Comparison of ENCODE assay signal across 9 cellular contexts in the genomic region with DNA sequence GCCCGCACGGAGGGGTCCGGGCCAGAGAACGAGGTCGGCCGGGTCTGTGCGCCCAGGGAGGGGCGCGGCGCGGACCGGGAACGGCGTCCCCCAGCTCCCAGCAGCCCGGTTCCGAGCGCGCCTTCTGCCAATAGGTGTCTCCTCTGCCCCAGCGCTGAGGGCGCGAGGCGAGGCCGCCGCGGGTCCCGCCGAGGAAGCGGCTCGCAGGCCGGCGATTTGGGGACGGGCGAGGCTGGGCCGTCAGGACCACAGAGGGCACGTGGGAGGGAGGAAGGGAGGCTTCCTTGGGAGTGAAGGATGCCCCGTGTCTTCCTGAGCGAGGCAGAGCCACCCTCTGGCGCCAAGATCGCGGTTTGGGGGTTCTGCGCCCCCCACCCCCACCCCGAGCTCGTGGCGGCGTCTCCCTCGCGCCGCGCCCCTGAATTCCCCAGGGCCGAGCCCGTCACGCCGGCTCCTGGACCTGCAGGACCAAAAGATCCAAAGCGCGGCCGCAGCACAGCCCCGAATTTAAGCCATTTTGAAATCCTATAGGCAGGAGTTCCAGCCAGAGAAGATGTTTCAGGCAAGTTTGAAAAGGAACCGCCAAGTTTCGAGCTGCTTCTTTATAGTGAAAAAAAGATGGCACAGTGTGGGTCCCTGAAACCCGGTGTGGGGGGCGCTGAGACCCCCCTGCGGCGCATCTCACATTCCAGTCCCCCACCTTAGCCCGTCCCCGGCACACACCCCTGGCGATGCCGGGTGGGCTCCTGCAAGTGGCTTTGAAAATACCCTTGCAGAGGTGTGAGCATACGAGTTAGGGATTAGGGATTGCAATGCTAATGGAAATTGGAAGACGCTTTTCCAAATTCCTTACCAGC. TPM values are rescaled to one million over a fixed set of nuclear protein-coding genes. Genes with fewer than 3 reads are reported as not detected.
DNase-seq lines count a peak whose midpoint lies in the region; ATAC-seq, FAIRE-seq and TF ChIP-seq lines count a peak whose summit lies in the region.
"Had no signal": no experiment of that assay in that cellular context is flagged by ENCODE, and none has a peak within 500 bp of the region (broad histone marks: within the 10 kb centered on the region; RNA-seq: fewer than 3 reads in every experiment).

No MANE protein-coding gene starts in this region.

- ATAC-seq in activated T-cell treated with anti-CD3 and anti-CD28 coated beads, Interleukin-2, amount 50 U/mL, for 72 hours (replicated peaks in 1 of 2): peak; percentile 16 to 20
- ATAC-seq in Right ventricle myocardium superior (ENCODE audit: poor library complexity) (peak; percentile 8), sciatic nerve (no peak)

- peak overlapping the region; percentile 98 for H3K4me2 ChIP-seq in Karpas-422 (ENCODE audit: low read depth, low read length, poor library complexity, severe bottlenecking)

- H3K9me3 ChIP-seq in Karpas-422 (ENCODE audit: low read length): no peaks in the 10 kb centered on the region

- peaks cover 2% of the 10 kb centered on the region; the same call in 1 of the 2 replicates for H3K27me3 ChIP-seq in Karpas-422 (ENCODE audit: low read length)

- H3K27ac ChIP-seq in Karpas-422 (ENCODE audit: low read length): peak overlapping the region; percentile 64

- intact Hi-C loops in Right ventricle myocardium superior (cut with DNase I) (loop anchor here (5.0 kb wide), 1 partner anchor 111 kb away; no protein-coding TSS in a partner anchor), sciatic nerve (cut with DNase I) (loop anchor here (5.0 kb wide), 1 partner anchor 131 kb away; no protein-coding TSS in a partner anchor)

- H3K79me2 ChIP-seq in Karpas-422 (ENCODE audit: low read length): peaks cover 46% of the 10 kb centered on the region

- peaks cover 6% of the 10 kb centered on the region; the same call in 1 of the 2 replicates for H4K20me1 ChIP-seq in Karpas-422 (ENCODE audit: insufficient read depth, low read depth, low read length)

- peaks cover 8% of the 10 kb centered on the region; the same call in 1 of the 2 replicates for H3K36me3 ChIP-seq in Karpas-422 (ENCODE audit: insufficient read depth, low read length)

- H3K4me1 ChIP-seq in Karpas-422 (ENCODE audit: low read length): peaks cover 66% of the 10 kb centered on the region

- H3K4me3 Mint-ChIP-seq in activated T-cell treated with anti-CD3 and anti-CD28 coated beads, Interleukin-2, amount 50 U/mL, for 72 hours: peak overlapping the region; percentile 88 to 97

- H3K4me1 Mint-ChIP-seq in activated T-cell treated with anti-CD3 and anti-CD28 coated beads, Interleukin-2, amount 50 U/mL, for 72 hours (ENCODE audit: low read depth): peaks cover 37% of the 10 kb centered on the region

- no peak overlapping the region for H3K27ac Mint-ChIP-seq in activated T-cell treated with anti-CD3 and anti-CD28 coated beads, Interleukin-2, amount 50 U/mL, for 72 hours

- H3K36me3 Mint-ChIP-seq in activated T-cell treated with anti-CD3 and anti-CD28 coated beads, Interleukin-2, amount 50 U/mL, for 72 hours (ENCODE audit: insufficient read depth in 2 of 2): peaks cover 7 to 9% of the 10 kb centered on the region in 2 donors

- no peaks in the 10 kb centered on the region for H3K9me2 ChIP-seq in Karpas-422 (replicated peaks; ENCODE audit: insufficient read depth, low read length)

- no peak for FAIRE-seq in GM12892 (lab: Jason Lieb, UNC)
- FAIRE-seq: A204.1 had no signal

- DNase-seq in DMS53 (lab: John Stamatoyannopoulos, UW): peak; percentile 45
- no peak for DNase-seq in DMS53 treated with DMSO at 0.1 percent for 48 hours (lab: John Stamatoyannopoulos, UW; ENCODE audit: unreplicated experiment)
- DNase-seq in Karpas-422: peak; percentile 88
- peak; percentile 65 to 73 for DNase-seq in activated T-cell treated with anti-CD3 and anti-CD28 coated beads, Interleukin-2, amount 50 U/mL, for 72 hours
- DNase-seq in Right ventricle myocardium superior: peak; percentile 80
- DNase-seq in sciatic nerve (ENCODE audit: low spot score): peak; percentile 83
- DNase-seq in middle frontal gyrus (ENCODE audit: extremely low spot score, low spot score): no peak
- DNase-seq in GM12892 (ENCODE audit: insufficient read length): no peak

- peak overlapping the region; percentile 85 for H2AFZ ChIP-seq in Karpas-422 (ENCODE audit: low read length)

- H3K4me3 ChIP-seq in Karpas-422 (ENCODE audit: low read length): peak overlapping the region; percentile 89

- H3K9ac ChIP-seq in Karpas-422 (ENCODE audit: low read length): peak overlapping the region; percentile 96

- H3K27me3 Mint-ChIP-seq in activated T-cell treated with anti-CD3 and anti-CD28 coated beads, Interleukin-2, amount 50 U/mL, for 72 hours (ENCODE audit: low read depth): no peaks in the 10 kb centered on the region

- no peak for TF ChIP-seq POLR2A in GM12892 (IDR thresholded peaks at IDR 0.05; ENCODE audit: low read depth, low read length)

- no peaks in the 10 kb centered on the region for H3K9me3 Mint-ChIP-seq in activated T-cell treated with anti-CD3 and anti-CD28 coated beads, Interleukin-2, amount 50 U/mL, for 72 hours

RNA-seq across cellular contexts. Expression of gene NFATC1, which starts 0.9 kb away (rescaled TPM):
- 42.9 and 46.1 TPM in 2 replicates for total RNA-seq in Karpas-422 (2014; rRNA removed; shearing (Covaris generic); ENCODE audit: low replicate concordance)
- 10 to 100 TPM; 70.4 to 86.0 TPM for total RNA-seq in activated T-cell treated with anti-CD3 and anti-CD28 coated beads, Interleukin-2, amount 50 U/mL, for 72 hours
- total RNA-seq in Right ventricle myocardium superior: 19.8 TPM
- 80.3 TPM for total RNA-seq in sciatic nerve
- 13.0 TPM for polyA plus RNA-seq in GM12892 (2012; ENCODE audit: missing spikeins)

Comparison
In these comparisons a context has a peak if more than half of its experiments do, and no peak if none do; other contexts are left out.
1. DNase-seq: peak in DMS53 (single experiment), Karpas-422 (single experiment), activated T-cell treated with anti-CD3 and anti-CD28 coated beads, Interleukin-2, amount 50 U/mL, for 72 hours (2 of 2), Right ventricle myocardium superior (single experiment) and sciatic nerve (single experiment); none in DMS53 treated with DMSO at 0.1 percent for 48 hours (single experiment), middle frontal gyrus (single experiment) and GM12892 (single experiment).